ENCODE assay signal across 8 cellular contexts in genomic region chr9:29609282-29609681, GRCh38.
"Had no signal": no experiment of that assay in that cellular context is flagged by ENCODE, and none has a peak within 500 bp of the region (broad histone marks: within the 10 kb centered on the region; RNA-seq: fewer than 3 reads in every experiment).

No MANE protein-coding gene starts in this region.

- H2AFZ ChIP-seq: GM23338 had no signal

- FAIRE-seq: H1, H54, HTR-8/SVneo, K562 had no signal

- DNase-seq: H9, HCEC 1CT, KG1 had no signal

- ATAC-seq: GM23338, K562 had no signal

- H3K4me2 ChIP-seq: GM23338 had no signal

- H3K4me3 ChIP-seq: GM23338, K562 had no signal
